ENCODE assay signal across 8 cellular contexts in the genomic region with DNA sequence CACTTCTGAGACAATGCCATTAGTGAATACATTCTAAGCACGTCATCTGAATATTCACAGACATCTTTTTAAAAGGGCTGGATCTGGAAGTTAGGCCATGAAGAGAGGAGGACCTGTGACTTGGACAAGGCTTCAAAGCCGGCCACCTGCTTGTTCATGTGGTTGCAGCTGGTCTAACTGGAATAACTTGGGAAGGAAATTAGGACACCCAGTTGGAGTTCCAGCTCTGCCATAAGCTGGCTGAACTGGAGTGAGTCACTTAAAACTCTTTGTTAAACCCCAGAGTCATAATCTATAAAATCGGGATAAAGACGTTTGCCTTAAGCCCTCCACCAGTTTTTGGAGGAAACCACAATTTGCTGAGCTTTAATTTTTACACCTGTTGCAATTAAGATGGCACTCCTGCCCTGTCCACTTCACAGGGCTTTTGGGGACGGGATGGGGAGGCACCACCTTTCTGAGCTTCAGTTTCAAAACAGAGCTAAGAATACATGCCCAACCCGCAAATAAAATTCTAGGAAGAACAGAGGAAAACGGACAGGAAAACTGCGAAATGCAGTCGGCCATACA. TPM values are rescaled to one million over a fixed set of nuclear protein-coding genes. Genes with fewer than 3 reads are reported as not detected.
DNase-seq lines count a peak whose midpoint lies in the region; ATAC-seq and TF ChIP-seq lines count a peak whose summit lies in the region.

No MANE protein-coding gene starts in this region.

- peak overlapping the region; percentile 83 for H3K9ac ChIP-seq in adipocyte (ENCODE audit: low read length)

- ATAC-seq in thoracic aorta (ENCODE audit: insufficient number of reproducible peaks, low FRiP score, low read depth) (no peak), HG02588 (IDR thresholded peaks at IDR 0.05; ENCODE audit: unreplicated experiment) (no peak)

- peak overlapping the region; percentile 97 for H3K4me3 ChIP-seq in adipocyte (ENCODE audit: low read length)
- peak overlapping the region; percentile 87 for H3K4me3 ChIP-seq in thoracic aorta

- no peak for TF ChIP-seq CTCF in thoracic aorta (IDR thresholded peaks at IDR 0.05)

- H3K9me3 ChIP-seq in adipocyte (ENCODE audit: control insufficient read depth, low read length): no peaks in the 10 kb centered on the region
- H3K9me3 ChIP-seq in thoracic aorta: no peaks in the 10 kb centered on the region

- H3K27me3 ChIP-seq in adipocyte (replicated peaks; ENCODE audit: control insufficient read depth, insufficient read depth, low read length) (no peaks in the 10 kb centered on the region), thoracic aorta (replicated peaks; ENCODE audit: insufficient read depth) (no peaks in the 10 kb centered on the region)

- peak; percentile 16 for DNase-seq in Daoy (ENCODE audit: low read depth)
- peak; percentile 17 for DNase-seq in HPDE6-E6E7 (ENCODE audit: extremely low spot score)
- DNase-seq in adipocyte (ENCODE audit: low read depth): no peak
- peak; percentile 32 for DNase-seq in kidney tubule cell (ENCODE audit: low spot score)
- no peak for DNase-seq in thoracic aorta (ENCODE audit: low spot score)
- DNase-seq in NCI-H524 treated with DMSO at 0.1 percent for 48 hours (lab: John Stamatoyannopoulos, UW): no peak
- no peak for DNase-seq in retina

- H3K4me1 ChIP-seq in adipocyte (ENCODE audit: control insufficient read depth, insufficient read depth, low read length): peaks cover 12% of the 10 kb centered on the region
- H3K4me1 ChIP-seq in thoracic aorta (ENCODE audit: control insufficient read depth in 1 of 2, low read depth in 2 of 2): peaks cover 0 to 7% of the 10 kb centered on the region in 2 donors

- H3K27ac ChIP-seq in thoracic aorta: peak overlapping the region; percentile 94 to 98

- H3K36me3 ChIP-seq in adipocyte (ENCODE audit: control insufficient read depth, insufficient read depth, low read length, severe bottlenecking): no peaks in the 10 kb centered on the region
- H3K36me3 ChIP-seq in thoracic aorta: no peaks in the 10 kb centered on the region

RNA-seq across cellular contexts. Expression of a gene that starts 0.5 kb away (rescaled TPM):
- 18.6 and 22.0 TPM in 2 replicates for total RNA-seq in Daoy (2014; rRNA removed; shearing (Covaris generic))
- 10 to 100 TPM; 33.2 to 41.8 TPM for total RNA-seq in thoracic aorta

Comparison
In these comparisons a context has a peak if more than half of its experiments do, and no peak if none do; other contexts are left out.
1. DNase-seq: peak in Daoy (single experiment), HPDE6-E6E7 (single experiment) and kidney tubule cell (single experiment); none in adipocyte (single experiment), thoracic aorta (single experiment), NCI-H524 treated with DMSO at 0.1 percent for 48 hours (single experiment) and retina (single experiment).